9 cellular contexts compared by ENCODE assay signal in the genomic region with DNA sequence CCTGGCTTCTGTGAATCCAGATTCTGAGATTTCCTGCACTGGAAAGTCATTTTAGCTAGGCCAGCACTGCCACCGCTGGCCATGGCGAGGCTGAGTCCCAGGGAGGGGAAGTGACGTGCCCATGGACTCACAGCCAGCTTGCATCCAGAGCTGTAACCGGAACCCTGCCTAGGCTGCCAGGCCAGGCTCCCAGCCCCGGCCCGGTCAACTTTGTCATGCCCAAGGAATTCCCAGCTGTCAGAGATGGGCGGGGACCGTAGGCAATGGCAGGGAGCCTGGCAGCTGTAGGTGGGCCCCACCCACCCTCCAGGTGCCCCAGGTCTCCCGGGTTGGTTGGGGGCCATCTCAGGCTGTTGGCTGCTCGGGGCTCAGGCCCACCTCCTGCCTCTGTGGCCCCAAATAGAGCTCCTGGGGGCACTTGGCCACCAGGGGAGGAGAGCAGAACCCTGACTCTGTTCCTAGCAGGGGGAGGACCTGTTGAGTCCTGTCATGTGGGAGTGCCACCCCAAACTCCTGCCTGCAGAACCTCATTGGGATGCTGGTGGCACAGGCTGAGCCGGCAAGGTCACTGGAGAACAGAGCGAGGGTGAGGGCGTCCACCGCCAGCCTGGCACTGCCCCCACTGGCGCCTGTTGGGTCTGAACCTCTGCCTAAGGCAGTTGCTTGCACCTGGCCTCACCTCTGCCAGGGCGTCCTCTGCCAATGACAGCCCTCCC. TPM values are rescaled to one million over a fixed set of nuclear protein-coding genes. Genes with fewer than 3 reads are reported as not detected.
A peak's percentile ranks its signal among the peaks of the same experiment; 100 is the strongest.
DNase-seq lines count a peak whose midpoint lies in the region; ATAC-seq, FAIRE-seq and TF ChIP-seq lines count a peak whose summit lies in the region.
"Had no signal": no experiment of that assay in that cellular context is flagged by ENCODE, and none has a peak within 500 bp of the region (broad histone marks: within the 10 kb centered on the region; RNA-seq: fewer than 3 reads in every experiment).

No MANE protein-coding gene starts in this region.

- H3K27me3 Mint-ChIP-seq in activated naive CD4-positive, alpha-beta T cell treated with anti-CD3 and anti-CD28 coated beads for 36 hours (ENCODE audit: low read depth): peaks cover 3% of the 10 kb centered on the region
- peaks cover 0 to 8% (median 3%) of the 10 kb centered on the region in 3 donors for H3K27me3 Mint-ChIP-seq in CD14-positive monocyte (ENCODE audit: low read depth in 3 of 3)

- no peaks in the 10 kb centered on the region for H3K36me3 Mint-ChIP-seq in activated naive CD4-positive, alpha-beta T cell treated with anti-CD3 and anti-CD28 coated beads for 36 hours (ENCODE audit: low read depth)
- no peaks in the 10 kb centered on the region for H3K36me3 Mint-ChIP-seq in CD14-positive monocyte
- H3K36me3 Mint-ChIP-seq: CD4-positive, CD25-positive, alpha-beta regulatory T cell had no signal

- TF ChIP-seq RAD21 in Ishikawa (IDR thresholded peaks at IDR 0.05; ENCODE audit: low read depth) (peak; percentile 34), K562 (CRISPR knock-in tag; conservative IDR thresholded peaks at IDR 0.05 in 1 of 2, IDR thresholded peaks at IDR 0.05 in 1 of 2) (no peak)

- peaks cover 0 to 11% of the 10 kb centered on the region in 2 experiments; a peak in 1 of 5 replicates for H3K4me1 ChIP-seq in K562 (replicated peaks in 1 of 2; ENCODE audit: control insufficient read depth in 2 of 2, insufficient read depth in 2 of 2, low read length in 2 of 2)

- TF ChIP-seq EP300 in Ishikawa (IDR thresholded peaks at IDR 0.05; ENCODE audit: borderline replicate concordance) (peak; percentile 35; the same call in 1 of the 2 replicates), K562 (IDR thresholded peaks at IDR 0.05; ENCODE audit: low read length) (no peak)

- H2AFZ ChIP-seq in K562 (ENCODE audit: low read depth, low read length): no peak overlapping the region

- CTCF ChIA-PET in K562 (lab: Yijun Ruan, JAX; ENCODE audit: low intra/inter-chr PET ratio): no interaction called here
- CTCF ChIA-PET in activated naive CD4-positive, alpha-beta T cell treated with anti-CD3 and anti-CD28 coated beads for 36 hours (lab: Charles Lee): interaction anchor here (0.6 to 5.5 kb wide), 12 partner anchors 14 to 152 kb away, joined by 3 to 47 read pairs (median 4); no protein-coding TSS in a partner anchor

- H3K4me1 Mint-ChIP-seq in activated naive CD4-positive, alpha-beta T cell treated with anti-CD3 and anti-CD28 coated beads for 36 hours (ENCODE audit: low read depth): no peaks in the 10 kb centered on the region
- H3K4me1 Mint-ChIP-seq in CD14-positive monocyte: peaks cover 22% of the 10 kb centered on the region

- peaks cover 5 to 20% of the 10 kb centered on the region in 2 experiments; a peak in 1 of 5 replicates for H3K27me3 ChIP-seq in K562 (ENCODE audit: control insufficient read depth in 2 of 2, insufficient read depth in 2 of 2, low read length in 2 of 2)

- 0% methylated on average over 16 of the region's 16 CpGs for WGBS in K562 (ENCODE audit: insufficient coverage, low coverage, missing lambda C conversion rate)

- no peaks in the 10 kb centered on the region for H3K9me3 ChIP-seq in K562 (replicated peaks; ENCODE audit: control insufficient read depth, insufficient read depth, low read depth, low read length)

- in situ Hi-C loops in K562 (cut with MboI): no loop called here

- H3K9ac ChIP-seq in K562 (ENCODE audit: insufficient read depth in 1 of 2, low read depth in 2 of 2, low read length in 2 of 2): no peak overlapping the region

- H3K4me2 ChIP-seq in K562 (ENCODE audit: insufficient read depth, low read length): no peak overlapping the region

- no peak overlapping the region for H3K27ac Mint-ChIP-seq in activated naive CD4-positive, alpha-beta T cell treated with anti-CD3 and anti-CD28 coated beads for 36 hours
- H3K27ac Mint-ChIP-seq in CD14-positive monocyte: no peak overlapping the region
- H3K27ac Mint-ChIP-seq: CD4-positive, CD25-positive, alpha-beta regulatory T cell had no signal

- H3K27ac ChIP-seq in 22Rv1 (0 out of 2 replicates have a peak overlapping the region, but pooled peaks have one; percentile 4), K562 (ENCODE audit: extremely low read depth, low read depth, low read length) (no peak overlapping the region)

- TF ChIP-seq CTCF in 22Rv1 (IDR thresholded peaks at IDR 0.05): 0 out of 2 replicates have a peak, but pooled peaks have one; percentile 5
- no peak for TF ChIP-seq CTCF in K562 (IDR thresholded peaks at IDR 0.05 in 2 of 3, conservative IDR thresholded peaks at IDR 0.05 in 1 of 3; ENCODE audit: insufficient read depth in 2 of 3, low read depth in 1 of 3, low read length in 3 of 3)
- no peak for TF ChIP-seq CTCF in GM10266 (IDR thresholded peaks at IDR 0.05; ENCODE audit: control insufficient read depth, insufficient read depth, low read depth, missing control alignments)
- no peak for TF ChIP-seq CTCF in CD14-positive monocyte (IDR thresholded peaks at IDR 0.05)

- no TSS peak for BruUV-seq in K562 (replicated peaks; lab: Mats Ljungman, UMichigan)

- DNase-seq in K562 (ENCODE audit: extremely low read depth in 1 of 4, low spot score in 3 of 4): no peak
- peak; percentile 69 for DNase-seq in kidney glomerular epithelial cell (lab: John Stamatoyannopoulos, UW)
- DNase-seq in activated naive CD4-positive, alpha-beta T cell treated with anti-CD3 and anti-CD28 coated beads for 36 hours: no peak
- DNase-seq in GM10266 (ENCODE audit: extremely low spot score): no peak
- no peak for DNase-seq in CD14-positive monocyte (ENCODE audit: low spot score)
- DNase-seq: CD4-positive, CD25-positive, alpha-beta regulatory T cell had no signal

- H4K20me1 ChIP-seq in K562 (replicated peaks; ENCODE audit: control insufficient read depth, insufficient read depth, low read length): 0 out of 2 replicates have a peak, but pooled peaks cover 11% of the 10 kb centered on the region

- H3K9me3 Mint-ChIP-seq in activated naive CD4-positive, alpha-beta T cell treated with anti-CD3 and anti-CD28 coated beads for 36 hours: no peaks in the 10 kb centered on the region
- peaks cover 0 to 2% (median 0%) of the 10 kb centered on the region in 7 donors for H3K9me3 Mint-ChIP-seq in CD14-positive monocyte
- H3K9me3 Mint-ChIP-seq: CD4-positive, CD25-positive, alpha-beta regulatory T cell had no signal

- TF ChIP-seq POLR2A in K562 (conservative IDR thresholded peaks at IDR 0.05): no peak

- no peak for FAIRE-seq in K562 (lab: Jason Lieb, UNC)

- no peaks in the 10 kb centered on the region for H3K9me1 ChIP-seq in K562 (ENCODE audit: control insufficient read depth, insufficient read depth, low read length)

- no peaks in the 10 kb centered on the region for H3K79me2 ChIP-seq in K562 (ENCODE audit: control insufficient read depth, insufficient read depth, low read length)

- POLR2A ChIA-PET in K562 (lab: Yijun Ruan, JAX): interaction anchor here (0.7 kb wide), 2 partner anchors 50 to 69 kb away, joined by 3 to 4 read pairs; no protein-coding TSS in a partner anchor

- intact Hi-C loops in K562 (cut with micrococcal nuclease): no loop called here
- intact Hi-C loops in activated naive CD4-positive, alpha-beta T cell treated with anti-CD3 and anti-CD28 coated beads for 36 hours (cut with micrococcal nuclease): loop anchor here (5.0 kb wide), 1 partner anchor 57 kb away; a partner anchor contains a TSS
- intact Hi-C loops in CD14-positive monocyte (cut with micrococcal nuclease): loop anchor here (5.0 kb wide), 1 partner anchor 152 kb away; no protein-coding TSS in a partner anchor

- no peak overlapping the region for H3K4me3 ChIP-seq in K562

- H3K36me3 ChIP-seq in K562 (ENCODE audit: control insufficient read depth, insufficient read depth, low read length): no peaks in the 10 kb centered on the region

- no peak for ATAC-seq in K562
- no peak for ATAC-seq in GM18519 (IDR thresholded peaks at IDR 0.05; ENCODE audit: low FRiP score, unreplicated experiment)

- no peak overlapping the region for H3K4me3 Mint-ChIP-seq in activated naive CD4-positive, alpha-beta T cell treated with anti-CD3 and anti-CD28 coated beads for 36 hours
- H3K4me3 Mint-ChIP-seq in CD14-positive monocyte: no peak overlapping the region
- H3K4me3 Mint-ChIP-seq: CD4-positive, CD25-positive, alpha-beta regulatory T cell had no signal

TF ChIP-seq in Ishikawa, 13 proteins besides CTCF, POLR2A, EP300 and RAD21 (continues in another document):
- TF ChIP-seq TAF1 (IDR thresholded peaks at IDR 0.05; ENCODE audit: low read depth): peak; percentile 30
- TF ChIP-seq, protein P1, sequence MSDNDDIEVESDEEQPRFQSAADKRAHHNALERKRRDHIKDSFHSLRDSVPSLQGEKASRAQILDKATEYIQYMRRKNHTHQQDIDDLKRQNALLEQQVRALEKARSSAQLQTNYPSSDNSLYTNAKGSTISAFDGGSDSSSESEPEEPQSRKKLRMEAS (IDR thresholded peaks at IDR 0.05): peak; percentile 53

TF ChIP-seq in K562, 482 proteins besides CTCF, POLR2A, EP300 and RAD21 (continues in another document):
- peak; percentile 21; the same call in 1 of the 2 replicates for TF ChIP-seq GABPA (tag; conservative IDR thresholded peaks at IDR 0.05; ENCODE audit: low read depth)

RNA-seq across cellular contexts. Expression of a gene that starts 57.8 kb away (rescaled TPM):
- total RNA-seq in K562 (2011; cell fraction: chromatin; rRNA removed; ENCODE audit: low replicate concordance): not detected in 2 replicates
- total RNA-seq in K562 (2011; cell fraction: nucleolus; rRNA removed): 0.17 and 0.53 TPM in 2 replicates
- total RNA-seq in K562 (2011; cell fraction: nucleoplasm; rRNA removed): not detected in 2 replicates
- total RNA-seq in K562 (2014; rRNA removed): 0.08 TPM in 1 of 2 replicates, not detected in the other
- not detected in 2 replicates for total RNA-seq in K562 (2014; rRNA removed; fragmentation: Illumina TruSeq; extraction: Trizol)
- 0.04 TPM in 1 of 2 replicates, not detected in the other for total RNA-seq in K562 (2015; rRNA removed; fragmentation: Illumina TruSeq; extraction: Trizol)
- total RNA-seq in K562 (2021): 0.31 and 0.38 TPM in 2 replicates
- not detected in 2 replicates for polyA plus RNA-seq in K562 (2011; rRNA removed)
- polyA plus RNA-seq in K562 (2011; cell fraction: cytosol; rRNA removed): not detected in 2 replicates
- 0.04 and 0.06 TPM in 2 replicates for polyA plus RNA-seq in K562 (2011; cell fraction: nucleus; rRNA removed)
- 0.18 and 0.51 TPM in 2 replicates for polyA plus RNA-seq in K562 (2012)
- polyA plus RNA-seq in K562 (2014; fragmentation: Illumina TruSeq; extraction: Trizol): 0.10 TPM in 1 of 2 replicates, not detected in the other
- polyA plus RNA-seq in K562 (2014; fragmentation: Nextera tagmentation; extraction: Ambion mirVana): not detected
- polyA plus RNA-seq in K562 (2014; rRNA removed): 0.13 and 0.43 TPM in 2 replicates
- polyA minus RNA-seq in K562 (2011; rRNA and poly(A)+ RNA removed): 0.14 TPM in 1 of 2 replicates, not detected in the other
- not detected in 2 replicates for polyA minus RNA-seq in K562 (2011; cell fraction: cytosol; rRNA and poly(A)+ RNA removed)
- 0.22 and 0.27 TPM in 2 replicates for polyA minus RNA-seq in K562 (2011; cell fraction: nucleus; rRNA and poly(A)+ RNA removed)
- total RNA-seq in activated naive CD4-positive, alpha-beta T cell treated with anti-CD3 and anti-CD28 coated beads for 36 hours: under 1 TPM in 1 of 2 experiments, not detected in 1; 0.15 TPM
- not detected for polyA plus RNA-seq in CD14-positive monocyte
- polyA plus RNA-seq: CD4-positive, CD25-positive, alpha-beta regulatory T cell had no signal
